Comparison of ENCODE assay signal across 1 cellular context in genomic region chr3:159619341-159619885, GRCh38.
TF ChIP-seq lines count a peak whose summit lies in the region.

No MANE protein-coding gene starts in this region.

TF ChIP-seq in HEK293, 187 proteins besides CTCF, POLR2A, EP300 and RAD21 (continued from another document and continues in another):
- TF ChIP-seq PRDM4 (tag by site-specific recombination; IDR thresholded peaks at IDR 0.05) (peak; percentile 92), ZFP69B (tag by site-specific recombination; IDR thresholded peaks at IDR 0.05) (no peak), ZNF623 (tag by site-specific recombination; IDR thresholded peaks at IDR 0.05) (no peak), ZNF670 (tag by site-specific recombination; IDR thresholded peaks at IDR 0.05; ENCODE audit: low read depth) (no peak), ZNF26 (tag by site-specific recombination; IDR thresholded peaks at IDR 0.05) (no peak), GLI2 (tag by site-specific recombination; IDR thresholded peaks at IDR 0.05; ENCODE audit: borderline replicate concordance, low read depth) (peak; percentile 66), GFI1B (tag by site-specific recombination; IDR thresholded peaks at IDR 0.05) (peak; percentile 88), ZNF423 (tag by site-specific recombination; IDR thresholded peaks at IDR 0.05) (peak; percentile 58; the same call in 1 of the 2 replicates), ZNF510 (tag by site-specific recombination; IDR thresholded peaks at IDR 0.05; ENCODE audit: insufficient replicate concordance) (no peak), PATZ1 (tag by site-specific recombination; IDR thresholded peaks at IDR 0.05) (no peak), ZBTB11 (tag by site-specific recombination; conservative IDR thresholded peaks at IDR 0.05; ENCODE audit: low read depth) (no peak), ZNF621 (tag by site-specific recombination; IDR thresholded peaks at IDR 0.05) (no peak), ZSCAN4 (tag by site-specific recombination; IDR thresholded peaks at IDR 0.05) (no peak), ZNF23 (tag by site-specific recombination; IDR thresholded peaks at IDR 0.05; ENCODE audit: borderline replicate concordance) (no peak), ZEB2 (tag by site-specific recombination; IDR thresholded peaks at IDR 0.05) (0 out of 2 replicates have a peak, but pooled peaks have one; percentile 42), ZNF518A (tag by site-specific recombination; conservative IDR thresholded peaks at IDR 0.05; ENCODE audit: low read depth) (no peak), ZNF76 (tag by site-specific recombination; IDR thresholded peaks at IDR 0.05; ENCODE audit: borderline replicate concordance, low read depth) (no peak), ZXDB (tag by site-specific recombination; IDR thresholded peaks at IDR 0.05) (peak; percentile 79), ZBTB26 (tag by site-specific recombination; optimal IDR thresholded peaks at IDR 0.05) (no peak), KLF9 (tag by site-specific recombination; IDR thresholded peaks at IDR 0.05; ENCODE audit: low read depth) (0 out of 2 replicates have a peak, but pooled peaks have one; percentile 21), SCRT1 (tag by site-specific recombination; IDR thresholded peaks at IDR 0.05; ENCODE audit: borderline replicate concordance) (no peak), ZSCAN30 (tag by site-specific recombination; IDR thresholded peaks at IDR 0.05) (peak; percentile 63; the same call in 1 of the 2 replicates), AEBP2 (tag by site-specific recombination; IDR thresholded peaks at IDR 0.05; ENCODE audit: borderline replicate concordance) (no peak), ZNF639 (tag by site-specific recombination; IDR thresholded peaks at IDR 0.05) (no peak), ZBTB1 (tag by site-specific recombination; IDR thresholded peaks at IDR 0.05) (no peak), ZNF830 (tag by site-specific recombination; IDR thresholded peaks at IDR 0.05; ENCODE audit: low read depth) (no peak), TCF7L2 (IDR thresholded peaks at IDR 0.05; ENCODE audit: borderline replicate concordance, low read depth, low read length) (no peak), ZNF544 (tag by site-specific recombination; IDR thresholded peaks at IDR 0.05) (no peak), MZF1 (tag by site-specific recombination; IDR thresholded peaks at IDR 0.05; ENCODE audit: borderline replicate concordance) (peak; percentile 87; the same call in 1 of the 2 replicates), ZNF324 (tag by site-specific recombination; IDR thresholded peaks at IDR 0.05) (no peak), ZNF692 (tag by site-specific recombination; IDR thresholded peaks at IDR 0.05) (no peak)
